ENCODE assay signal across 22 cellular contexts in the genomic region with DNA sequence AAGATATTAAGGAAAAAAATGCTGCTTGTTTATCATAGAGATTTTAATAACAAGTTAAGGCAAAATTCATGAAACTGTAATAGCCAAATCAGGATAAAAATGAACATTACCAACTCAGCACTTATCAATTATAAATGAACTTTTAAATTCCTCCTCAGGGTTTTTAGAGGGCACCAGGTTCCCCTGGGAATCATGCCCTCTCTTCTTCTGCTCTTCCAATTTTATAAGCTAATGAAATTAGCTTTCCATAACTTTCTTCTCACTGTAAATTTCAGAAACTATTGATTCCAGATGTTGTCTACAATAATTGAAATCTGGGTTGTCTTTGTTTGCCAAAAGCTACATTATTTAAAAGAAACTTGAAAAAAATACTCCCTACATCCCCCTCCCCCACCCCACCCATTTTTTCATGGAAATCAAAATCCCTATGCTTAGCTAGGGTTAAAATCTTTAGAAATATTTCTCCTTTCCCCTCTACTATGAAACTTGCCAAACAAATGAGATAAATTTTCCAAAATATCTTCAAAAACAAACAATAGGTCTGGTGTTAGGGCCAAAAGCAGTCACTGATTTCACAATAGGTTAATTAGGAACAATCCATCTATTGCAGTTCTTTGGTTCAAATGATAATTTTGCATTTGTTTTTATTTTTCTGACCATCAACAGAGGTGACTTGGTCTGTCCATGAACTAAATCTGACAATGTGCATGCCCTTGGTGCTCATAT.
DNase-seq lines count a peak whose midpoint lies in the region; ATAC-seq, FAIRE-seq and TF ChIP-seq lines count a peak whose summit lies in the region.
"Had no signal": no experiment of that assay in that cellular context is flagged by ENCODE, and none has a peak within 500 bp of the region (broad histone marks: within the 10 kb centered on the region; RNA-seq: fewer than 3 reads in every experiment).

No MANE protein-coding gene starts in this region.

- H3K27ac Mint-ChIP-seq in activated naive CD4-positive, alpha-beta T cell treated with anti-CD3 and anti-CD28 coated beads, Interleukin-2, amount 10 ng/mL, durations not matched to agents 7 days and 5 days: no peak overlapping the region
- H3K27ac Mint-ChIP-seq: CD8-positive, alpha-beta memory T cell had no signal

- H3K27me3 ChIP-seq in left ventricle myocardium inferior (ENCODE audit: low read depth) (no peaks in the 10 kb centered on the region), HepG2 (ENCODE audit: control insufficient read depth in 1 of 2, insufficient read depth in 2 of 2, low read length in 2 of 2) (no peaks in the 10 kb centered on the region)

- H3K4me1 ChIP-seq in left ventricle myocardium inferior (peaks cover 58% of the 10 kb centered on the region), HepG2 (ENCODE audit: insufficient read depth, low read length) (peaks cover 26% of the 10 kb centered on the region)

- FAIRE-seq in HepG2 (lab: Jason Lieb, UNC): no peak
- FAIRE-seq: G401.6, GM19239, H54 had no signal

- CTCF ChIA-PET in HepG2 (lab: Yijun Ruan, JAX; ENCODE audit: low intra/inter-chr PET ratio, low total read pairs): no interaction called here
- CTCF ChIA-PET in activated naive CD4-positive, alpha-beta T cell treated with anti-CD3 and anti-CD28 coated beads, Interleukin-2, amount 10 ng/mL, durations not matched to agents 7 days and 5 days (lab: Charles Lee): no interaction called here

- no peaks in the 10 kb centered on the region for H3K4me1 Mint-ChIP-seq in activated naive CD4-positive, alpha-beta T cell treated with anti-CD3 and anti-CD28 coated beads, Interleukin-2, amount 10 ng/mL, durations not matched to agents 7 days and 5 days
- H3K4me1 Mint-ChIP-seq: CD8-positive, alpha-beta memory T cell had no signal

- H2AFZ ChIP-seq in HepG2 (ENCODE audit: low read length): no peak overlapping the region

- BruUV-seq in HepG2 (replicated peaks; lab: Mats Ljungman, UMichigan): no TSS peak

- no peak for TF ChIP-seq POLR2A in HepG2 (IDR thresholded peaks at IDR 0.05; ENCODE audit: insufficient read depth in 1 of 2, low read depth in 2 of 2, low read length in 2 of 2)

- no peaks in the 10 kb centered on the region for H3K9me3 Mint-ChIP-seq in activated naive CD4-positive, alpha-beta T cell treated with anti-CD3 and anti-CD28 coated beads, Interleukin-2, amount 10 ng/mL, durations not matched to agents 7 days and 5 days

- intact Hi-C loops in left ventricle myocardium inferior (cut with micrococcal nuclease): no loop called here
- intact Hi-C loops in Right ventricle myocardium superior (cut with DNase I): no loop called here
- intact Hi-C loops in HepG2 (cut with micrococcal nuclease; ENCODE audit: unreplicated experiment): no loop called here

- in situ Hi-C loops in HepG2 (cut with HindIII; ENCODE audit: extremely low pct_ligation_motif_present, low pct_unique_long_range_greater_than_20kb): no loop called here

- no peak for TF ChIP-seq RAD21 in HepG2 (CRISPR knock-in tag; IDR thresholded peaks at IDR 0.05)

- H3K4me2 ChIP-seq in HepG2 (ENCODE audit: low read depth, low read length): no peak overlapping the region

- POLR2A ChIA-PET in HepG2 (lab: Yijun Ruan, JAX): no interaction called here

- H3K9me3 ChIP-seq in left ventricle myocardium inferior (replicated peaks) (no peaks in the 10 kb centered on the region), HepG2 (ENCODE audit: low read length) (no peaks in the 10 kb centered on the region)

- TF ChIP-seq CTCF in left ventricle myocardium inferior (IDR thresholded peaks at IDR 0.05; ENCODE audit: borderline replicate concordance) (no peak), fibroblast of mammary gland (conservative IDR thresholded peaks at IDR 0.05; ENCODE audit: control insufficient read depth, insufficient read depth, low read depth, low read length) (no peak), HepG2 (CRISPR knock-in tag; IDR thresholded peaks at IDR 0.05) (no peak)

- no peak overlapping the region for H3K4me3 Mint-ChIP-seq in activated naive CD4-positive, alpha-beta T cell treated with anti-CD3 and anti-CD28 coated beads, Interleukin-2, amount 10 ng/mL, durations not matched to agents 7 days and 5 days
- H3K4me3 Mint-ChIP-seq: CD8-positive, alpha-beta memory T cell had no signal

- no peaks in the 10 kb centered on the region for H3K36me3 Mint-ChIP-seq in activated naive CD4-positive, alpha-beta T cell treated with anti-CD3 and anti-CD28 coated beads, Interleukin-2, amount 10 ng/mL, durations not matched to agents 7 days and 5 days
- H3K36me3 Mint-ChIP-seq: CD8-positive, alpha-beta memory T cell had no signal

- TF ChIP-seq EP300 in HepG2 (IDR thresholded peaks at IDR 0.05; ENCODE audit: low read depth in 2 of 2, low read length in 2 of 2) (no peak), HepG2 (CRISPR knock-in tag; IDR thresholded peaks at IDR 0.05; ENCODE audit: borderline replicate concordance) (no peak)

- DNase-seq in left ventricle myocardium inferior: no peak
- no peak for DNase-seq in Right ventricle myocardium superior
- DNase-seq in fibroblast of mammary gland (ENCODE audit: low read depth): peak; percentile 19
- no peak for DNase-seq in HepG2 (ENCODE audit: low spot score)
- no peak for DNase-seq in activated effector memory CD4-positive, alpha-beta T cell treated with anti-CD3 and anti-CD28 coated beads, Interleukin-2, amount 50 U/mL, for 16 hours
- no peak for DNase-seq in activated CD8-positive, alpha-beta memory T cell treated with anti-CD3 and anti-CD28 coated beads, Interleukin-2, amount 50 U/mL, for 4 hours
- no peak for DNase-seq in activated naive CD4-positive, alpha-beta T cell treated with anti-CD3 and anti-CD28 coated beads, Interleukin-2, amount 10 ng/mL, durations not matched to agents 7 days and 5 days
- DNase-seq: 8988T; Calu3; CD8-positive, alpha-beta memory T cell; Kasumi-1; NCI-H1436; NCI-H187 treated with DMSO at 0.1 percent for 48 hours; NCI-H2107; NCI-H446 treated with DMSO at 0.1 percent for 48 hours; NCI-H526 treated with DMSO at 0.1 percent for 48 hours had no signal

- H3K36me3 ChIP-seq in left ventricle myocardium inferior (no peaks in the 10 kb centered on the region), HepG2 (replicated peaks in 1 of 2; ENCODE audit: control insufficient read depth in 1 of 2, insufficient read depth in 2 of 2, low read length in 2 of 2) (no peaks in the 10 kb centered on the region)

- no peaks in the 10 kb centered on the region for H3K27me3 Mint-ChIP-seq in activated naive CD4-positive, alpha-beta T cell treated with anti-CD3 and anti-CD28 coated beads, Interleukin-2, amount 10 ng/mL, durations not matched to agents 7 days and 5 days

- no peak overlapping the region for H3K9ac ChIP-seq in HepG2 (ENCODE audit: insufficient read depth, low read depth, low read length)

- H3K79me2 ChIP-seq in HepG2 (ENCODE audit: insufficient read depth, low read length): peaks cover 3% of the 10 kb centered on the region

- H3K27ac ChIP-seq in left ventricle myocardium inferior (replicated peaks) (peak overlapping the region; percentile 11), HepG2 (ENCODE audit: extremely low read length, insufficient read depth, low read length) (no peak overlapping the region)
- H3K27ac ChIP-seq: C4-2B had no signal

- H4K20me1 ChIP-seq in HepG2 (ENCODE audit: insufficient read depth, low read length): no peaks in the 10 kb centered on the region

- ATAC-seq in Right ventricle myocardium superior (ENCODE audit: poor library complexity) (no peak), HepG2 (no peak), GM21390 (IDR thresholded peaks at IDR 0.05; ENCODE audit: unreplicated experiment) (no peak)
- ATAC-seq: Right ventricle myocardium inferior had no signal

- no peak overlapping the region for H3K4me3 ChIP-seq in left ventricle myocardium inferior
- H3K4me3 ChIP-seq in fibroblast of mammary gland (ENCODE audit: control insufficient read depth, low read depth, low read length): no peak overlapping the region
- H3K4me3 ChIP-seq in HepG2 (replicated peaks in 1 of 3; ENCODE audit: insufficient read depth in 1 of 3, low read depth in 2 of 3, low read length in 3 of 3): no peak overlapping the region

TF ChIP-seq in HepG2, 621 proteins besides CTCF, POLR2A, EP300 and RAD21:
- TF ChIP-seq CEBPB (IDR thresholded peaks at IDR 0.05; ENCODE audit: borderline replicate concordance, low read depth, low read length) (0 out of 2 replicates have a peak, but pooled peaks have one; percentile 32), ZBTB7B (CRISPR knock-in tag; IDR thresholded peaks at IDR 0.05) (no peak), HNRNPK (IDR thresholded peaks at IDR 0.05; ENCODE audit: low read depth, low read length, poor library complexity, severe bottlenecking) (peak; percentile 40)
